In genomic region chr3:38327335-38328009, GRCh38 we compare ENCODE assay signal across 14 cellular contexts. TPM values are rescaled to one million over a fixed set of nuclear protein-coding genes. Genes with fewer than 3 reads are reported as not detected.
DNase-seq lines count a peak whose midpoint lies in the region; ATAC-seq and TF ChIP-seq lines count a peak whose summit lies in the region.
"Had no signal": no experiment of that assay in that cellular context is flagged by ENCODE, and none has a peak within 500 bp of the region (broad histone marks: within the 10 kb centered on the region; RNA-seq: fewer than 3 reads in every experiment).

No MANE protein-coding gene starts in this region.

- H3K9me3 ChIP-seq in HCT116 (ENCODE audit: control insufficient read depth in 1 of 2, insufficient read depth in 1 of 2, low read depth in 1 of 2, low read length in 2 of 2) (peaks cover 0 to 6% of the 10 kb centered on the region in 2 experiments; a peak in 1 of 4 replicates), osteoblast (ENCODE audit: low read depth, low read length) (peaks cover 3% of the 10 kb centered on the region)
- H3K9me3 ChIP-seq: suprapubic skin had no signal

- H3K4me2 ChIP-seq in HCT116 (ENCODE audit: low read length) (no peak overlapping the region), osteoblast (ENCODE audit: insufficient read depth, low read length) (no peak overlapping the region)

- no peaks in the 10 kb centered on the region for H3K9me2 ChIP-seq in HCT116 (ENCODE audit: insufficient read depth)

- no peak for TF ChIP-seq RAD21 in HCT116 (IDR thresholded peaks at IDR 0.05; ENCODE audit: low read depth)

- H3K27me3 ChIP-seq in HCT116 (ENCODE audit: insufficient read depth, low read length): no peaks in the 10 kb centered on the region
- peaks cover 4% of the 10 kb centered on the region for H3K27me3 ChIP-seq in osteoblast (ENCODE audit: insufficient read depth, low read length)
- no peaks in the 10 kb centered on the region for H3K27me3 ChIP-seq in H7 (ENCODE audit: control insufficient read depth, insufficient read depth, low read length)

- H3K27ac ChIP-seq in HCT116 (ENCODE audit: low read depth, low read length) (no peak overlapping the region), osteoblast (ENCODE audit: low read depth, low read length) (peak overlapping the region; percentile 10)
- H3K27ac ChIP-seq: HL-60, SK-N-MC, suprapubic skin had no signal

- H2AFZ ChIP-seq in HCT116 (ENCODE audit: low read depth, low read length, poor library complexity, severe bottlenecking): no peak overlapping the region
- H2AFZ ChIP-seq in osteoblast (ENCODE audit: low read length): no peak overlapping the region

- intact Hi-C loops in HCT116 (cut with micrococcal nuclease): no loop called here

- TF ChIP-seq POLR2A in HCT116 (IDR thresholded peaks at IDR 0.05; ENCODE audit: borderline replicate concordance, extremely low read depth, insufficient read depth, insufficient read length): no peak

- POLR2A ChIA-PET in HCT116 (lab: Charles Lee): no interaction called here

- DNase-seq in HCT116 (ENCODE audit: low read depth, low spot score): peak; percentile 10
- DNase-seq in OCI-M1 (lab: John Stamatoyannopoulos, UW): peak; percentile 46
- DNase-seq in cardiac fibroblast (ENCODE audit: low read depth in 2 of 2): peak; percentile 33 to 83
- no peak for DNase-seq in osteoblast (ENCODE audit: insufficient read length, low spot score, missing footprints)
- DNase-seq in NCI-H2029 treated with DMSO at 0.1 percent for 48 hours (lab: John Stamatoyannopoulos, UW): no peak
- no peak for DNase-seq in H7
- no peak for DNase-seq in retina
- DNase-seq: activated naive CD4-positive, alpha-beta T cell treated with anti-CD3 and anti-CD28 coated beads, Interleukin-2, amount 10 ng/mL, durations not matched to agents 7 days and 5 days; NCI-H1417; NCI-H526 treated with DMSO at 0.1 percent for 48 hours had no signal

- H3K9ac ChIP-seq in HCT116 (ENCODE audit: low read length): no peak overlapping the region

- H3K4me3 ChIP-seq in HCT116 (replicated peaks in 1 of 2; ENCODE audit: low read depth in 1 of 2, low read length in 2 of 2) (no peak overlapping the region), cardiac fibroblast (replicated peaks in 1 of 2; ENCODE audit: low read depth in 2 of 2, low read length in 2 of 2) (no peak overlapping the region), osteoblast (ENCODE audit: insufficient read depth, low read length) (no peak overlapping the region), H7 (ENCODE audit: insufficient read depth, low read depth, low read length) (no peak overlapping the region)
- H3K4me3 ChIP-seq: lung, SK-N-MC, suprapubic skin had no signal

- no TSS peak for BruUV-seq in HCT116 (replicated peaks; lab: Mats Ljungman, UMichigan)

- H3K79me2 ChIP-seq in HCT116 (ENCODE audit: insufficient read depth, low read length) (no peaks in the 10 kb centered on the region), osteoblast (ENCODE audit: insufficient read depth, low read length) (no peaks in the 10 kb centered on the region)

- CTCF ChIA-PET in HCT116 (lab: Charles Lee): interaction anchor here (0.9 kb wide), 1 partner anchor 29 kb away, joined by 4 read pairs; no protein-coding TSS in a partner anchor

- H3K36me3 ChIP-seq in HCT116 (ENCODE audit: control insufficient read depth in 1 of 2, insufficient read depth in 2 of 2, low read length in 2 of 2): no peaks in the 10 kb centered on the region
- H3K36me3 ChIP-seq in osteoblast (ENCODE audit: insufficient read depth, low read length): no peaks in the 10 kb centered on the region
- no peaks in the 10 kb centered on the region for H3K36me3 ChIP-seq in H7 (replicated peaks; ENCODE audit: control insufficient read depth, insufficient read depth, low read length)
- H3K36me3 ChIP-seq: suprapubic skin had no signal

- H4K20me1 ChIP-seq in HCT116 (ENCODE audit: insufficient read depth): no peaks in the 10 kb centered on the region
- no peaks in the 10 kb centered on the region for H4K20me1 ChIP-seq in osteoblast (ENCODE audit: insufficient read depth, low read length)

- TF ChIP-seq CTCF in HCT116 (IDR thresholded peaks at IDR 0.05 in 2 of 3, conservative IDR thresholded peaks at IDR 0.05 in 1 of 3; ENCODE audit: borderline replicate concordance in 1 of 3, insufficient read depth in 1 of 3, low read depth in 2 of 3, low read length in 2 of 3) (no peak), cardiac fibroblast (IDR thresholded peaks at IDR 0.05; ENCODE audit: low read depth, low read length) (no peak), osteoblast (IDR thresholded peaks at IDR 0.05; ENCODE audit: extremely low read depth, low read depth, low read length) (no peak)

- peak; percentile 46; the same call in 1 of the 2 replicates for ATAC-seq in HCT116

- RAD21 ChIA-PET in HCT116 (lab: Charles Lee; ENCODE audit: low non-redundant PET in 1 of 2, low total read pairs in 2 of 2, uncharacterized antibody in 2 of 2, unreplicated experiment in 2 of 2): no interaction called here

- H3K4me1 ChIP-seq in HCT116 (ENCODE audit: control insufficient read depth in 1 of 2, insufficient read depth in 2 of 2, low read length in 2 of 2) (peaks cover 0 to 14% of the 10 kb centered on the region in 2 experiments; a peak in 2 of 4 replicates), osteoblast (ENCODE audit: insufficient read depth, low read length) (peaks cover 4% of the 10 kb centered on the region)
- H3K4me1 ChIP-seq: suprapubic skin had no signal

TF ChIP-seq in HCT116, 20 proteins besides CTCF, POLR2A, EP300 and RAD21:
- TF ChIP-seq JUND (IDR thresholded peaks at IDR 0.05) (0 out of 2 replicates have a peak, but pooled peaks have one; percentile 30), TCF7L2 (IDR thresholded peaks at IDR 0.05; ENCODE audit: borderline replicate concordance, extremely low read depth, insufficient read depth, insufficient read length) (no peak), CBX3 (IDR thresholded peaks at IDR 0.05; ENCODE audit: low read depth) (peak; percentile 55; the same call in 1 of the 2 replicates), FOSL1 (IDR thresholded peaks at IDR 0.05; ENCODE audit: low read depth) (peak; percentile 37), YY1 (IDR thresholded peaks at IDR 0.05; ENCODE audit: extremely low read depth, insufficient replicate concordance, low read depth, low read length) (no peak), ZFX (IDR thresholded peaks at IDR 0.05) (no peak), CEBPB (IDR thresholded peaks at IDR 0.05; ENCODE audit: low read depth) (no peak), ZNF274 (IDR thresholded peaks at IDR 0.05; ENCODE audit: low read depth, low read length) (no peak)
TF ChIP-seq in HCT116: peak in this region for 3.

RNA-seq across cellular contexts. Expression of gene XYLB, which starts 19.1 kb away (rescaled TPM):
- total RNA-seq in HCT116 (2021; ENCODE audit: unreplicated experiment) (14.0 TPM), osteoblast (10.1 and 12.4 TPM in 2 replicates)
- polyA plus RNA-seq in HCT116 (2012): 3.4 and 4.0 TPM in 2 replicates
- total RNA-seq in H7 (2014; rRNA removed; shearing (Covaris generic)): 1.5 and 1.6 TPM in 2 replicates

RNA-seq across cellular contexts. Expression of gene SLC22A14, which starts 45.4 kb away (rescaled TPM):
- total RNA-seq in HCT116 (2021; ENCODE audit: unreplicated experiment) (0.22 TPM), osteoblast (0.29 and 0.36 TPM in 2 replicates)
- 0.06 and 0.10 TPM in 2 replicates for polyA plus RNA-seq in HCT116 (2012)
- total RNA-seq in H7 (2014; rRNA removed; shearing (Covaris generic)): 0.03 TPM in 1 of 2 replicates, not detected in the other
- total RNA-seq: lung had no signal

Comparison
In these comparisons a context has a peak if more than half of its experiments do, and no peak if none do; other contexts are left out.
1. DNase-seq: peak in HCT116 (single experiment), OCI-M1 (single experiment) and cardiac fibroblast (2 of 2); none in osteoblast (single experiment), NCI-H2029 treated with DMSO at 0.1 percent for 48 hours (single experiment), H7 (single experiment) and retina (single experiment).